In the genomic region with DNA sequence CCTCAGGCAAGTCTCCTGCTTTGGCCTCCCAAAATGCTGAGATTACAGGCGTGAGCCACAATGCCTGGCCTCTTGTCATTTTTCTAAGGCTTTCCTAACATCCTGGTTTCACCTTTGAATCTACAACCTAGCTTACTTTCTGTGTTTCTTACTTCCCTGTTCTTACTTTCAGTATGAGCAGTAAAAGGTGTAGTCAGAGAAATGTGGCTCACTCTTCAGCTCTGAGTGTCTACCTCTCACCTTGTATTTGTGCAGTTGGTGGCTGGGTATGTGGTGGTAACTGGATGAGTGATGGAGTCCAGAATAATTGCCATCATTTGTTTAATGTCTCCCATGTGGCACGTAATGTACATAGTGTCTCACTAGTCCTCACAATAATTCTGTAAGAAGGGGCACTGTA, we compare ENCODE assay signal across 10 cellular contexts. TPM values are rescaled to one million over a fixed set of nuclear protein-coding genes. Genes with fewer than 3 reads are reported as not detected.
DNase-seq lines count a peak whose midpoint lies in the region; ATAC-seq and TF ChIP-seq lines count a peak whose summit lies in the region.
"Had no signal": no experiment of that assay in that cellular context is flagged by ENCODE, and none has a peak within 500 bp of the region (broad histone marks: within the 10 kb centered on the region; RNA-seq: fewer than 3 reads in every experiment).

No MANE protein-coding gene starts in this region.

- H3K9me3 ChIP-seq in T-helper 17 cell (ENCODE audit: control insufficient read depth, low read length, poor library complexity, severe bottlenecking): no peaks in the 10 kb centered on the region

- H3K36me3 Mint-ChIP-seq in T-helper 17 cell (ENCODE audit: low read depth): no peaks in the 10 kb centered on the region

- peak; percentile 66 for DNase-seq in GM13976 (ENCODE audit: low spot score)
- no peak for DNase-seq in T-helper 17 cell
- DNase-seq in dermis blood vessel endothelial cell: no peak
- DNase-seq in medulla oblongata (ENCODE audit: extremely low spot score): no peak
- DNase-seq in DMS79 (lab: John Stamatoyannopoulos, UW): no peak
- no peak for DNase-seq in DMS53 (lab: John Stamatoyannopoulos, UW)
- DNase-seq: NCI-H1694 had no signal

- no peak overlapping the region for H3K4me3 Mint-ChIP-seq in T-helper 17 cell

- in situ Hi-C loops in GM13976 (cut with MboI; ENCODE audit: low sequenced_read_pairs, unreplicated experiment): no loop called here

- peaks cover 8% of the 10 kb centered on the region for H3K4me1 Mint-ChIP-seq in T-helper 17 cell

- peaks cover 27% of the 10 kb centered on the region for H3K27me3 Mint-ChIP-seq in T-helper 17 cell

- TF ChIP-seq CTCF in GM13976 (IDR thresholded peaks at IDR 0.05; ENCODE audit: borderline replicate concordance, control extremely low read depth, extremely low read depth, insufficient read depth, missing control alignments): no peak

- ATAC-seq in GM19328 (IDR thresholded peaks at IDR 0.05; ENCODE audit: unreplicated experiment): peak; percentile 99
- peak; percentile 95 for ATAC-seq in HG03025 (IDR thresholded peaks at IDR 0.05; ENCODE audit: low FRiP score, unreplicated experiment)
- ATAC-seq in T-helper 17 cell: peak; percentile 25

- no peak overlapping the region for H3K27ac Mint-ChIP-seq in T-helper 17 cell

RNA-seq across cellular contexts. Expression of a gene that starts 19.1 kb away (rescaled TPM):
- not detected for total RNA-seq in T-helper 17 cell
- total RNA-seq in dermis blood vessel endothelial cell: 2.0 and 2.7 TPM in 2 replicates

RNA-seq across cellular contexts. Expression of a gene that starts 19.5 kb away (rescaled TPM):
- total RNA-seq in T-helper 17 cell (not detected), dermis blood vessel endothelial cell (not detected in 2 replicates)
- total RNA-seq: epithelial cell of proximal tubule had no signal

RNA-seq across cellular contexts. Expression of a gene that starts 31.7 kb away (rescaled TPM):
- not detected for total RNA-seq in T-helper 17 cell
- 0.14 and 1.4 TPM in 2 replicates for total RNA-seq in dermis blood vessel endothelial cell

RNA-seq across cellular contexts. Expression of a gene that starts 47.7 kb away (rescaled TPM):
- total RNA-seq in T-helper 17 cell (not detected), dermis blood vessel endothelial cell (not detected in 2 replicates)
- total RNA-seq: epithelial cell of proximal tubule had no signal

Comparison
In these comparisons a context has a peak if more than half of its experiments do, and no peak if none do; other contexts are left out.
1. ATAC-seq: peak in every context shown above with its lines; median percentile 99 in GM19328; 95 in HG03025; 25 in T-helper 17 cell.